ENCODE assay signal across 17 cellular contexts in genomic region chr13:65460136-65460535, GRCh38.
"Had no signal": no experiment of that assay in that cellular context is flagged by ENCODE, and none has a peak within 500 bp of the region (broad histone marks: within the 10 kb centered on the region; RNA-seq: fewer than 3 reads in every experiment).

No MANE protein-coding gene starts in this region.

- H3K36me3 ChIP-seq: right atrium auricular region, suprapubic skin had no signal

- H3K4me3 ChIP-seq: right atrium auricular region, suprapubic skin had no signal

- H3K4me1 ChIP-seq: right atrium auricular region, suprapubic skin had no signal

- ATAC-seq: activated T-cell treated with anti-CD3 and anti-CD28 coated beads, Interleukin-2, amount 50 U/mL, for 4 hours; left ventricle myocardium superior; natural killer cell; T-cell had no signal

- DNase-seq: activated CD4-positive, alpha-beta T cell treated with anti-CD3 and anti-CD28 coated beads for 1 hour; activated CD4-positive, alpha-beta T cell treated with anti-CD3 and anti-CD28 coated beads, Interleukin-2, amount 50 U/mL, for 4 hours; activated effector memory CD4-positive, alpha-beta T cell treated with anti-CD3 and anti-CD28 coated beads, Interleukin-2, amount 50 U/mL, for 16 hours; activated T-cell treated with anti-CD3 and anti-CD28 coated beads, Interleukin-2, amount 50 U/mL, for 4 hours; amniotic stem cell; cortex of kidney; effector memory CD4-positive, alpha-beta T cell; left ventricle myocardium superior; mesendoderm; natural killer cell; nucleus accumbens; small intestine; T-cell; T-helper 9 cell; trophoblast cell had no signal

- H3K27ac ChIP-seq: right atrium auricular region, suprapubic skin had no signal

- H3K9me3 ChIP-seq: right atrium auricular region, suprapubic skin had no signal

- H3K27me3 ChIP-seq: right atrium auricular region, suprapubic skin had no signal
